8 cellular contexts compared by ENCODE assay signal in the genomic region with DNA sequence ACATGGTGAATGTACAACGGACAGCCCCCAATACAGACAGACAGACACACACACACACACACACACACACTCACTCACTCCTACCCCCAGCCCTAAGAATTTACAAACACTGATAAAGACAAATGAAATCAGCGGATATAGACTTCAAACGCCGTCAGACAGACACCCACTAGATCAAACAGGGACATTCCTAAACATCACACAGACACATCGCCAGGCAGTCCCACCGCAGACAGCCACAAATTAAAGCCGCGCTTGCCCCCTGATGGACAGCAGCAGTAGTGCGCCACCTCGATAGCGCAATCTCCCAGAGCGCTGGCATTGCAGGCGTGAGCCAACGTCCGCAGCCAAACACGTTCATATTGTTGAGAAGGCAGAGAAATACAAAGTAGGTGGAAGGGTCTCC. TPM values are rescaled to one million over a fixed set of nuclear protein-coding genes. Genes with fewer than 3 reads are reported as not detected.
A peak's percentile ranks its signal among the peaks of the same experiment; 100 is the strongest.
DNase-seq lines count a peak whose midpoint lies in the region; TF ChIP-seq lines count a peak whose summit lies in the region.

No MANE protein-coding gene starts in this region.

- no peak for TF ChIP-seq EP300 in suprapubic skin (IDR thresholded peaks at IDR 0.05)

- DNase-seq in SHP77 (lab: John Stamatoyannopoulos, UW) (peak; percentile 47 to 62), fibroblast of villous mesenchyme (ENCODE audit: low read depth) (peak; percentile 68), occipital lobe (lab: John Stamatoyannopoulos, UW) (peak; percentile 12), suprapubic skin (ENCODE audit: low spot score in 2 of 2) (peak; percentile 88)
- DNase-seq in activated T-helper 2 cell treated with anti-CD3 and anti-CD28 coated beads, Interferon-gamma antibody, Interleukin-2, Interleukin-4, amounts not matched to agents 10 μg/mL and 5 μg/mL and 100 μg/mL, durations not matched to agents 14 hours and 24 hours and 36 hours (ENCODE audit: low spot score): peak; percentile 87

- peak overlapping the region in 4 of 11 experiments; percentile 11 to 70 (median 64); a peak in 7 of 22 replicates for H3K27ac ChIP-seq in BLaER1 treated with 17β-estradiol and CSF1 and Interleukin-3, amounts not matched to agents 10 nM and 100 nM
- H3K27ac ChIP-seq in suprapubic skin: no peak overlapping the region

- peaks cover 5 to 25% (median 15%) of the 10 kb centered on the region in 11 experiments; a peak in 21 of 22 replicates for H3K36me3 ChIP-seq in BLaER1 treated with 17β-estradiol and CSF1 and Interleukin-3, amounts not matched to agents 10 nM and 100 nM
- no peaks in the 10 kb centered on the region for H3K36me3 ChIP-seq in suprapubic skin

- peak overlapping the region; percentile 44 to 86 (median 78); a peak in 20 of 22 replicates for H3K4me2 ChIP-seq in BLaER1 treated with 17β-estradiol and CSF1 and Interleukin-3, amounts not matched to agents 10 nM and 100 nM

- no peaks in the 10 kb centered on the region for H3K27me3 ChIP-seq in BLaER1 treated with 17β-estradiol and CSF1 and Interleukin-3, amounts not matched to agents 10 nM and 100 nM
- no peaks in the 10 kb centered on the region for H3K27me3 ChIP-seq in suprapubic skin

- no peaks in the 10 kb centered on the region for H3K9me3 ChIP-seq in BLaER1 treated with 17β-estradiol and CSF1 and Interleukin-3, amounts not matched to agents 10 nM and 100 nM (replicated peaks in 1 of 11)
- H3K9me3 ChIP-seq in suprapubic skin: no peaks in the 10 kb centered on the region

- peak overlapping the region in 6 of 10 experiments; percentile 47 to 69 (median 60); a peak in 7 of 20 replicates for H3K4me3 ChIP-seq in BLaER1 treated with 17β-estradiol and CSF1 and Interleukin-3, amounts not matched to agents 10 nM and 100 nM
- H3K4me3 ChIP-seq in fibroblast of villous mesenchyme (ENCODE audit: low read depth, low read length): no peak overlapping the region
- peak overlapping the region; percentile 26 for H3K4me3 ChIP-seq in suprapubic skin

- peaks cover 9% of the 10 kb centered on the region for H3K27me3 Mint-ChIP-seq in IgD-negative memory B cell
- H3K27me3 Mint-ChIP-seq in activated T-helper 2 cell treated with anti-CD3 and anti-CD28 coated beads, Interferon-gamma antibody, Interleukin-2, Interleukin-4, amounts not matched to agents 10 μg/mL and 5 μg/mL and 100 μg/mL, durations not matched to agents 14 hours and 24 hours and 36 hours (ENCODE audit: low read depth): no peaks in the 10 kb centered on the region

- peaks cover 0 to 10% (median 0%) of the 10 kb centered on the region in 11 experiments; a peak in 3 of 22 replicates for H4K20me1 ChIP-seq in BLaER1 treated with 17β-estradiol and CSF1 and Interleukin-3, amounts not matched to agents 10 nM and 100 nM

- H3K4me1 ChIP-seq in BLaER1 treated with 17β-estradiol and CSF1 and Interleukin-3, amounts not matched to agents 10 nM and 100 nM: peaks cover 22 to 43% (median 29%) of the 10 kb centered on the region in 10 experiments
- H3K4me1 ChIP-seq in suprapubic skin: peaks cover 6% of the 10 kb centered on the region

- TF ChIP-seq POLR2A in GM19193 (IDR thresholded peaks at IDR 0.05; ENCODE audit: extremely low read depth, insufficient read depth, insufficient read length) (peak; percentile 35), suprapubic skin (IDR thresholded peaks at IDR 0.05) (no peak)

- peak; percentile 92 for TF ChIP-seq CTCF in fibroblast of villous mesenchyme (IDR thresholded peaks at IDR 0.05; ENCODE audit: insufficient read depth, low read depth, low read length)
- TF ChIP-seq CTCF in suprapubic skin (IDR thresholded peaks at IDR 0.05): peak; percentile 65 to 80

- peaks cover 6 to 11% (median 9%) of the 10 kb centered on the region in 3 donors for H3K4me1 Mint-ChIP-seq in IgD-negative memory B cell
- peaks cover 12% of the 10 kb centered on the region for H3K4me1 Mint-ChIP-seq in activated T-helper 2 cell treated with anti-CD3 and anti-CD28 coated beads, Interferon-gamma antibody, Interleukin-2, Interleukin-4, amounts not matched to agents 10 μg/mL and 5 μg/mL and 100 μg/mL, durations not matched to agents 14 hours and 24 hours and 36 hours (ENCODE audit: low read depth)

- H3K27ac Mint-ChIP-seq in IgD-negative memory B cell: peak overlapping the region; percentile 55 to 95 (median 81)
- peak overlapping the region; percentile 66 for H3K27ac Mint-ChIP-seq in activated T-helper 2 cell treated with anti-CD3 and anti-CD28 coated beads, Interferon-gamma antibody, Interleukin-2, Interleukin-4, amounts not matched to agents 10 μg/mL and 5 μg/mL and 100 μg/mL, durations not matched to agents 14 hours and 24 hours and 36 hours

- peak overlapping the region in 7 of 11 experiments; percentile 50 to 75 (median 68); a peak in 9 of 22 replicates for H3K9ac ChIP-seq in BLaER1 treated with 17β-estradiol and CSF1 and Interleukin-3, amounts not matched to agents 10 nM and 100 nM

- H3K36me3 Mint-ChIP-seq in IgD-negative memory B cell: peaks cover 2% of the 10 kb centered on the region
- no peaks in the 10 kb centered on the region for H3K36me3 Mint-ChIP-seq in activated T-helper 2 cell treated with anti-CD3 and anti-CD28 coated beads, Interferon-gamma antibody, Interleukin-2, Interleukin-4, amounts not matched to agents 10 μg/mL and 5 μg/mL and 100 μg/mL, durations not matched to agents 14 hours and 24 hours and 36 hours (ENCODE audit: low read depth)

- WGBS in suprapubic skin: 10% methylated on average over 16 of the region's 16 CpGs

- H3K9me3 Mint-ChIP-seq in IgD-negative memory B cell: no peaks in the 10 kb centered on the region
- no peaks in the 10 kb centered on the region for H3K9me3 Mint-ChIP-seq in activated T-helper 2 cell treated with anti-CD3 and anti-CD28 coated beads, Interferon-gamma antibody, Interleukin-2, Interleukin-4, amounts not matched to agents 10 μg/mL and 5 μg/mL and 100 μg/mL, durations not matched to agents 14 hours and 24 hours and 36 hours

- H3K4me3 Mint-ChIP-seq in IgD-negative memory B cell: peak overlapping the region; percentile 79 to 95 (median 86)
- peak overlapping the region; percentile 72 for H3K4me3 Mint-ChIP-seq in activated T-helper 2 cell treated with anti-CD3 and anti-CD28 coated beads, Interferon-gamma antibody, Interleukin-2, Interleukin-4, amounts not matched to agents 10 μg/mL and 5 μg/mL and 100 μg/mL, durations not matched to agents 14 hours and 24 hours and 36 hours (ENCODE audit: low read depth)

- intact Hi-C loops in activated T-helper 2 cell treated with anti-CD3 and anti-CD28 coated beads, Interferon-gamma antibody, Interleukin-2, Interleukin-4, amounts not matched to agents 10 μg/mL and 5 μg/mL and 100 μg/mL, durations not matched to agents 14 hours and 24 hours and 36 hours (cut with micrococcal nuclease): loop anchor here (1.0 to 5.0 kb wide), 9 partner anchors 62 to 750 kb away; partner anchors contain the start of genes ALKBH7, RFX2 and VAV1

RNA-seq across cellular contexts. Expression of gene ADGRE1, which starts 24.7 kb away (rescaled TPM):
- polyA plus RNA-seq in IgD-negative memory B cell: 0.06 TPM
- 1.4 and 2.1 TPM in 2 replicates for total RNA-seq in activated T-helper 2 cell treated with anti-CD3 and anti-CD28 coated beads, Interferon-gamma antibody, Interleukin-2, Interleukin-4, amounts not matched to agents 10 μg/mL and 5 μg/mL and 100 μg/mL, durations not matched to agents 14 hours and 24 hours and 36 hours
- total RNA-seq in fibroblast of villous mesenchyme (not detected in 2 replicates), occipital lobe (not detected), suprapubic skin (not detected)

Comparison
In these comparisons a context has a peak if more than half of its experiments do, and no peak if none do; other contexts are left out.
1. DNase-seq: peak in every context shown above with its lines; median percentile 88 in suprapubic skin; 87 in activated T-helper 2 cell treated with anti-CD3 and anti-CD28 coated beads, Interferon-gamma antibody, Interleukin-2, Interleukin-4, amounts not matched to agents 10 μg/mL and 5 μg/mL and 100 μg/mL, durations not matched to agents 14 hours and 24 hours and 36 hours; 68 in fibroblast of villous mesenchyme; 54 in SHP77; 12 in occipital lobe.